ENCODE assay signal across 11 cellular contexts in the genomic region with DNA sequence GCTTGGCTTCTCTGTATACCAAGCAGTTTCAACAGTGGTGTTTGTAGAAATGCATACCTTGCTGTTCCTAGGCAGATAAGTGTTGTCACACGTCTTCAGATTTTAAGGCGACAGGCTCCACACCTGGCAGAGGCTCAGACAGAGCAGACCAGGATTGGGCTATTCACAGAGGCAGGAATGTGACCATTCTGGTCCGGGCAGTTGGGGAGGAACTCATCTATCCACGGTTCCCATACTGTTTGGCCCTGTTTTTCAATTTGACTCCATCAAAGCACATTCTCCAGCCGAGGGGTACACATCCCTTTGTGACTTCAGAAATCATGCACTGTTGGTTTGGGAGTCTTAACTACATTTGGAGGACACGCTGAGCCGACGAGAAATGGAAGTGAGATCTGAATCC. TPM values are rescaled to one million over a fixed set of nuclear protein-coding genes. Genes with fewer than 3 reads are reported as not detected.
DNase-seq lines count a peak whose midpoint lies in the region; ATAC-seq and TF ChIP-seq lines count a peak whose summit lies in the region.
"Had no signal": no experiment of that assay in that cellular context is flagged by ENCODE, and none has a peak within 500 bp of the region (broad histone marks: within the 10 kb centered on the region; RNA-seq: fewer than 3 reads in every experiment).

No MANE protein-coding gene starts in this region.

- H3K9me3 ChIP-seq in H9 (ENCODE audit: control insufficient read depth, low read depth, low read length) (no peaks in the 10 kb centered on the region), psoas muscle (no peaks in the 10 kb centered on the region)

- TF ChIP-seq CTCF in H9 (conservative IDR thresholded peaks at IDR 0.05) (no peak), RWPE1 (conservative IDR thresholded peaks at IDR 0.05; ENCODE audit: low read depth) (no peak), psoas muscle (IDR thresholded peaks at IDR 0.05) (no peak)

- H3K4me1 Mint-ChIP-seq in H9 = peaks cover 78 to 80% of the 10 kb centered on the region in 2 experiments

- H2BK20ac ChIP-seq in H9 (ENCODE audit: low read depth, low read length, poor library complexity, severe bottlenecking) = no peak overlapping the region

- H4K5ac ChIP-seq in H9 (ENCODE audit: insufficient read length, low read depth, low read length) = peak overlapping the region; percentile 56

- peak overlapping the region; percentile 56 for H2BK5ac ChIP-seq in H9 (ENCODE audit: insufficient read length, low read length)

- ATAC-seq in psoas muscle = no peak

- no peaks in the 10 kb centered on the region for H3K9me3 Mint-ChIP-seq in H9

- no peaks in the 10 kb centered on the region for H3K23me2 ChIP-seq in H9 (ENCODE audit: insufficient read length, low read depth, low read length, poor library complexity, severe bottlenecking)

- H3K9ac ChIP-seq in H9 (ENCODE audit: extremely low read depth, insufficient read length, low read length) = peak overlapping the region; percentile 67

- H2BK15ac ChIP-seq in H9 (ENCODE audit: low read depth, low read length) = no peak overlapping the region

- peak overlapping the region; percentile 68; the same call in 1 of the 2 replicates for H3K14ac ChIP-seq in H9 (ENCODE audit: insufficient read depth, low read length)

- peak overlapping the region; percentile 40 for H3T11ph ChIP-seq in H9 (ENCODE audit: low read length)

- H3K27ac Mint-ChIP-seq in H9 = peak overlapping the region; percentile 95 to 98 (median 97)

- H3K56ac ChIP-seq in H9 (ENCODE audit: insufficient read length, low read depth, low read length) = no peak overlapping the region

- H3K23ac ChIP-seq in H9 (ENCODE audit: insufficient read length, low read depth, low read length) = no peak overlapping the region

- H3K4me2 ChIP-seq in H9 (ENCODE audit: insufficient read depth, insufficient read length, low read length) = peak overlapping the region; percentile 61

- DNase-seq in H9 (peak; percentile 94), RWPE1 (ENCODE audit: low spot score) (peak; percentile 74), iPS-NIHi7 (ENCODE audit: extremely low spot score) (peak; percentile 75), psoas muscle (no peak), Ammon's horn (ENCODE audit: low spot score) (no peak), hepatic stellate cell (ENCODE audit: low spot score) (no peak), cardiac septum (ENCODE audit: low spot score) (no peak), H4 (ENCODE audit: low spot score) (no peak)
- DNase-seq: DMS153, Kasumi-1, T-helper 1 cell had no signal

- H3K4ac ChIP-seq in H9 (ENCODE audit: low read depth, low read length) = peak overlapping the region; percentile 58; the same call in 1 of the 2 replicates

- CTCF ChIA-PET in RWPE1 (lab: Yijun Ruan, JAX) = interaction anchor here (1.0 kb wide), 1 partner anchor 138 kb away, joined by 4 read pairs; no protein-coding TSS in a partner anchor

- no peaks in the 10 kb centered on the region for H4K20me1 ChIP-seq in H9 (ENCODE audit: control insufficient read depth, insufficient read depth, insufficient read length)

- H3K79me1 ChIP-seq in H9 (ENCODE audit: insufficient read depth, low read depth, low read length, poor library complexity, severe bottlenecking) = no peaks in the 10 kb centered on the region

- peaks cover 0 to 3% (median 0%) of the 10 kb centered on the region in 3 experiments; a peak in 3 of 7 replicates for H3K36me3 Mint-ChIP-seq in H9 (ENCODE audit: insufficient read depth in 1 of 3, low read depth in 3 of 3)

- H2BK120ac ChIP-seq in H9 (ENCODE audit: low read depth, low read length, poor library complexity, severe bottlenecking) = peak overlapping the region; percentile 93

- H3K4me3 ChIP-seq in psoas muscle = no peak overlapping the region

- H3K79me2 ChIP-seq in H9 (ENCODE audit: insufficient read depth, low read length) = peaks cover 2% of the 10 kb centered on the region; the same call in 1 of the 2 replicates

- H3K27me3 Mint-ChIP-seq in H9 (ENCODE audit: low read depth) = no peaks in the 10 kb centered on the region

- no peak overlapping the region for H2AK5ac ChIP-seq in H9 (ENCODE audit: insufficient read length, low read length)

- intact Hi-C loops in psoas muscle (cut with DNase I) (no loop called here), cardiac septum (cut with DNase I) (no loop called here)

- H3K4me1 ChIP-seq in H9 (ENCODE audit: insufficient read depth, low read length) (peaks cover 32% of the 10 kb centered on the region; the same call in 1 of the 2 replicates), psoas muscle (peaks cover 58% of the 10 kb centered on the region)

- peak overlapping the region; percentile 93 for H3K27ac ChIP-seq in H9 (ENCODE audit: insufficient read length, low read depth, low read length)
- no peak overlapping the region for H3K27ac ChIP-seq in RWPE1
- peak overlapping the region; percentile 47 for H3K27ac ChIP-seq in psoas muscle

- H4K8ac ChIP-seq in H9 (replicated peaks; ENCODE audit: insufficient read length, low read depth, low read length) = no peak overlapping the region

- H3K4me3 Mint-ChIP-seq in H9 = peak overlapping the region; percentile 62 to 69

- no peaks in the 10 kb centered on the region for H3K36me3 ChIP-seq in psoas muscle (ENCODE audit: insufficient read depth in 1 of 2, low read depth in 1 of 2)

- POLR2A ChIA-PET in RWPE1 (lab: Yijun Ruan, JAX; ENCODE audit: low non-redundant PET) = no interaction called here

- WGBS in H9 (ENCODE audit: extremely low coverage, insufficient read length, low lambda C conversion rate) = no CpG with 5 or more reads among the region's 8 CpGs
- 34 to 64% (median 42%) methylated on average over 8 of the region's 8 CpGs for WGBS in psoas muscle, 3 donors

- H3K27me3 ChIP-seq in H9 (ENCODE audit: insufficient read depth, low read length) (no peaks in the 10 kb centered on the region), psoas muscle (ENCODE audit: insufficient read depth in 3 of 3, low read length in 2 of 3) (no peaks in the 10 kb centered on the region)

- H3K18ac ChIP-seq in H9 (ENCODE audit: insufficient read length, low read depth, low read length) = peak overlapping the region; percentile 71

- no peak overlapping the region for H4K91ac ChIP-seq in H9 (ENCODE audit: insufficient read length, low read depth, low read length)

- H2BK12ac ChIP-seq in H9 (ENCODE audit: insufficient read length, low read depth, low read length) = no peak overlapping the region

- H2AFZ ChIP-seq in H9 (ENCODE audit: low read length) = no peak overlapping the region

RNA-seq across cellular contexts. Expression of gene UTRN, which starts 45.5 kb away (rescaled TPM):
- total RNA-seq in H9 (2021) (79.7 and 82.3 TPM in 2 replicates), psoas muscle (10 to 100 TPM; 29.1 to 64.9 (median 43.7) TPM), cardiac septum (96.4 TPM)
- 10 to 100 TPM in 1 of 3 donors, 1 to 10 TPM in 2; 6.0 to 10.8 (median 8.6) TPM for polyA plus RNA-seq in psoas muscle
- 15.8 and 24.0 TPM in 2 replicates for total RNA-seq in H4 (2014; rRNA removed; shearing (Covaris generic))

Comparison
In these comparisons a context has a peak if more than half of its experiments do, and no peak if none do; other contexts are left out.
1. DNase-seq: peak in H9 (single experiment), RWPE1 (single experiment) and iPS-NIHi7 (single experiment); none in psoas muscle (0 of 2), Ammon's horn (single experiment), hepatic stellate cell (single experiment), cardiac septum (single experiment) and H4 (single experiment).